ENCODE assay signal across 8 cellular contexts in the genomic region with DNA sequence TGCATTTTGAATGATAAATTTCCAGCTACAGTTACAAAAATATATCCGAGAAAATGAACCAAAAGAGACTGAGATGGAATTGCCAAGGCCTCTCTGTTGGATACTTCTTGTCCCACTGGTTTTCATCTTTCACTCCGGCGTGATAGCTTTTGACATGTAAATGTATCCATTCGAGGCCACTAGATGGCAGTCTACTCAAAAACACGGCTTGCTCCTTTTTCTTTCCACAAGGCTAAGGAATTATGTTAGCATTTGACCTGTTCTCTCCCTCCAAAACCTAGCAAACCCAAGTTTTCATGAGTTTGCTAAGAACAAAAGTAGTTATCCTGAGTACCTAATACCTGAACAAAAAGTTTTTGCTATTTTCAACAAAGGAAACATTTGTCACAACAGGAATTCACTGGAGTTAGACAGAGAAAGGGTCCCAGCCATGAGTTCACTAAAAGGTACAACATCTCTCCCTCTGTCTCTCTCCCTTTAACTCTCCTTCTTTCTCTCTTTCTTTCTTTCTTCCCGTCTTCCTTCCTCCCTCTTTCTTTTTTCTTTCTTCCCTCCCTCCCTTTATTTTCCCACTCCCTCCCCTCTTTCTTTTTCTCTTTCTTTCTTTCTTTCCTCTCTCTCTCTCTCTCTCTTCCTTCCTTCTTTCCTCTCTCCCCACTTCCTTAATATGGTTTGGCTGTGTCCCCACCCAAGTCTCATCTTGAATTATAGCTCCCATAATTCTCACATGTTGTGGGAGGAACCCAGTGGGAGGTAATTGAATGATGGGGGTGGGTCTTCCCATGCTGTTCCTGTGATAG.
DNase-seq lines count a peak whose midpoint lies in the region; ATAC-seq, FAIRE-seq and TF ChIP-seq lines count a peak whose summit lies in the region.

No MANE protein-coding gene starts in this region.

- TF ChIP-seq CTCF in fibroblast of mammary gland (conservative IDR thresholded peaks at IDR 0.05; ENCODE audit: control insufficient read depth, insufficient read depth, low read depth, low read length) (peak; percentile 71), pancreas (IDR thresholded peaks at IDR 0.05) (peak in 3 of 4 donors; percentile 48 to 62 (median 53))

- H3K4me3 ChIP-seq in fibroblast of mammary gland (ENCODE audit: control insufficient read depth, low read depth, low read length) (no peak overlapping the region), pancreas (no peak overlapping the region)

- CTCF ChIA-PET in HEK293T (lab: Yijun Ruan, JAX) = interaction anchor here (0.7 kb wide), 4 partner anchors 14 to 839 kb away, joined by 3 to 7 read pairs (median 4); no protein-coding TSS in a partner anchor

- DNase-seq in G401 (ENCODE audit: low spot score) = peak; percentile 78
- DNase-seq in HEK293T (ENCODE audit: extremely low spot score) = peak; percentile 59
- DNase-seq in NCI-H1048 (lab: John Stamatoyannopoulos, UW) = peak; percentile 2
- DNase-seq in SK-MEL-5 (ENCODE audit: low read depth, low spot score) = peak; percentile 75
- peak; percentile 56 for DNase-seq in fibroblast of mammary gland (ENCODE audit: low read depth)
- peak in 2 of 6 donors; percentile 17 to 28 for DNase-seq in pancreas
- no peak for DNase-seq in NK-92 treated with Interleukin-12 subunit alpha and Interleukin-12 subunit beta, amount 100 ng/mL, for 24 hours (lab: John Stamatoyannopoulos, UW)

- no peaks in the 10 kb centered on the region for H3K9me3 ChIP-seq in pancreas

- H3K36me3 ChIP-seq in pancreas = no peaks in the 10 kb centered on the region

- peak in 3 of 4 donors; percentile 64 to 80 (median 75) for ATAC-seq in pancreas

- H3K4me1 ChIP-seq in pancreas = no peaks in the 10 kb centered on the region

- POLR2A ChIA-PET in HEK293T (lab: Yijun Ruan, JAX) = no interaction called here

- no peaks in the 10 kb centered on the region for H3K27me3 ChIP-seq in pancreas

- no peak overlapping the region for H3K27ac ChIP-seq in pancreas

- FAIRE-seq in A204.1 (lab: Jason Lieb, UNC) = peak; percentile 88
- no peak for FAIRE-seq in pancreas (lab: Jason Lieb, UNC)

- in situ Hi-C loops in G401 (cut with HindIII; ENCODE audit: low sequenced_read_pairs) = no loop called here
- in situ Hi-C loops in SK-MEL-5 (cut with HindIII; ENCODE audit: low pct_unique_long_range_greater_than_20kb, low sequenced_read_pairs) = no loop called here

- WGBS in pancreas, 2 donors = 4 to 5% methylated on average over 6 of the region's 6 CpGs

- intact Hi-C loops in pancreas (cut with DNase I) = no loop called here

TF ChIP-seq in HEK293T, 16 proteins besides CTCF, POLR2A, EP300 and RAD21:
- TF ChIP-seq, protein P1, sequence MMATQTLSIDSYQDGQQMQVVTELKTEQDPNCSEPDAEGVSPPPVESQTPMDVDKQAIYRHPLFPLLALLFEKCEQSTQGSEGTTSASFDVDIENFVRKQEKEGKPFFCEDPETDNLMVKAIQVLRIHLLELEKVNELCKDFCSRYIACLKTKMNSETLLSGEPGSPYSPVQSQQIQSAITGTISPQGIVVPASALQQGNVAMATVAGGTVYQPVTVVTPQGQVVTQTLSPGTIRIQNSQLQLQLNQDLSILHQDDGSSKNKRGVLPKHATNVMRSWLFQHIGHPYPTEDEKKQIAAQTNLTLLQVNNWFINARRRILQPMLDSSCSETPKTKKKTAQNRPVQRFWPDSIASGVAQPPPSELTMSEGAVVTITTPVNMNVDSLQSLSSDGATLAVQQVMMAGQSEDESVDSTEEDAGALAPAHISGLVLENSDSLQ (IDR thresholded peaks at IDR 0.05) = 0 out of 2 replicates have a peak, but pooled peaks have one; percentile 3
- TF ChIP-seq CTBP1 (IDR thresholded peaks at IDR 0.05; ENCODE audit: borderline replicate concordance) (no peak), ARNT (IDR thresholded peaks at IDR 0.05) (no peak), LEF1 (IDR thresholded peaks at IDR 0.05; ENCODE audit: borderline replicate concordance) (no peak)
